In the genomic region with DNA sequence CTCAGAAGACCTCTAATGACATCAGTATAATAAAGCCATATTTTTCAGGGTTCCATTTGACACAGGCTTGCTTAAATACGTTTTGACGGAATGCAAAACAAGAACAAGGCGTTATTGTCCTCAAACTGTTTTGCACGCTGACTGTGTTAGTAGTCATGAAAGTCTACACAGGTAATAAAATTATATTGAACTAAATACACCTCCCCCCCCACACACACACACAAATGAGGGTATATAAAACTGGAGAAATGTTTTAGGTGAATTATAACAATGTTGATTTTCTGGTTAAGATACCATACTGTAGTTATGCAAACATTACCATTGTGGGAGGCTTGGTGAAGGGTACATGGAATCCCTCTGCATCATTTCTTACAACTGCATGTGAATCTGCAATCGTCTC, we compare ENCODE assay signal across 19 cellular contexts.
"Had no signal": no experiment of that assay in that cellular context is flagged by ENCODE, and none has a peak within 500 bp of the region (broad histone marks: within the 10 kb centered on the region; RNA-seq: fewer than 3 reads in every experiment).

No MANE protein-coding gene starts in this region.

- H3K4me1 Mint-ChIP-seq: immature natural killer cell, mesothelial cell of epicardium, naive B cell had no signal

- DNase-seq: cortex of kidney; effector memory CD4-positive, alpha-beta T cell; foreskin keratinocyte; heart left ventricle; hypothalamus; immature natural killer cell; islet precursor cell; kidney; kidney glomerular epithelial cell; left lung; left ventricle myocardium superior; lower lobe of right lung; mesenchymal stem cell; naive B cell had no signal

- H3K27me3 Mint-ChIP-seq: dendritic cell treated with granulocyte-macrophage colony-stimulating factor and Interleukin-4, amounts not matched to agents 40 ng/mL and 50 ng/mL, for 4 days had no signal

- H3K36me3 Mint-ChIP-seq: immature natural killer cell, mesothelial cell of epicardium, naive B cell had no signal

- H3K79me2 ChIP-seq: hepatocyte had no signal

- H3K4me2 ChIP-seq: hepatocyte had no signal

- H3K9me3 ChIP-seq: esophagus muscularis mucosa, gastroesophageal sphincter, lower lobe of right lung had no signal

- H3K4me1 ChIP-seq: esophagus muscularis mucosa, foreskin keratinocyte, gastroesophageal sphincter, heart left ventricle, left lung, lower lobe of right lung had no signal

- ATAC-seq: foreskin keratinocyte, gastroesophageal sphincter, heart left ventricle, left lung, left ventricle myocardium superior, lower lobe of right lung had no signal

- H3K27ac ChIP-seq: esophagus muscularis mucosa, foreskin keratinocyte, gastroesophageal sphincter, heart left ventricle, hepatocyte, left lung, lower lobe of right lung had no signal

- H2AFZ ChIP-seq: hepatocyte had no signal

- H3K4me3 Mint-ChIP-seq: dendritic cell treated with granulocyte-macrophage colony-stimulating factor and Interleukin-4, amounts not matched to agents 40 ng/mL and 50 ng/mL, for 4 days; immature natural killer cell; mesothelial cell of epicardium; naive B cell had no signal

- H3K4me3 ChIP-seq: esophagus muscularis mucosa, gastroesophageal sphincter, heart left ventricle, hepatocyte, left lung, lower lobe of right lung had no signal

- H3K9me3 Mint-ChIP-seq: mesothelial cell of epicardium had no signal

- H3K36me3 ChIP-seq: esophagus muscularis mucosa, gastroesophageal sphincter, heart left ventricle, left lung, lower lobe of right lung had no signal

- H3K27ac Mint-ChIP-seq: dendritic cell treated with granulocyte-macrophage colony-stimulating factor and Interleukin-4, amounts not matched to agents 40 ng/mL and 50 ng/mL, for 4 days; immature natural killer cell; mesothelial cell of epicardium had no signal

- H3K27me3 ChIP-seq: esophagus muscularis mucosa, foreskin keratinocyte, gastroesophageal sphincter, heart left ventricle, hepatocyte, left lung had no signal
